8 cellular contexts compared by ENCODE assay signal in the genomic region with DNA sequence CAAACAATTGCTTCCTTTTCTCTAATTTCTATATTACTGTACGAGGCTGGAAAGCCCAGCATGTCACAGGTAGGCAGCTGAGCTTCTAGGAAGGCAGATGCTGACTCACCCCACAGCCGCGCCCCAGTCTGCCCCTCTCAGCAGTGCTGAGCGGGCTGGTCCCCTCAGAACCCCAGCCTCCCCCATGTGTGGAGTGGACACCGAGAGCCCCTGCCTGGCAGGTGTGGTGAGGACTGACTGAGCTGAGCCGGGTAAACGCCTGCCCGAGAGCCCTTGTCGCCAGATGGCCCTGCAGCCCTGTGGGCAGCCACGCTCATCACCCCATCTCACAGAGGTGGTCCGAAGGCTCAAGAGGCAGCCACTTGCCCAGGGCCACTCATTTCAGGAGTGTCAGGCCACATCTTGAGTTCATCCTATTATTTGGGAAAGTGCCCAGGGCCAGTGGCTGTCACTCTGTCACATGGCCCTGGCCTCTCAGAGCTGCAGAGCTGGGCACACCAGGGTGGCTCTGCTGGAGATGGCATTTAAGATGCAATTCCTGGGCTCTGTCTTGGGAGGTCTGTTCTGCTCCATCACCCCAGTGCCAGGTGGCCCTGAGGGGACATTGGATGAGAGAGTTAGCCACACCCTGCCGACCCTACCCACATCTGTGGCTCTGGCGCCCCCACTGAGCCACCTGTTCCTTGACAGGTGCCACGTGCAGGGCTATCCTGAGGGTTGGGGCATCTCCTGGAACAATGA. TPM values are rescaled to one million over a fixed set of nuclear protein-coding genes. Genes with fewer than 3 reads are reported as not detected.
A peak's percentile ranks its signal among the peaks of the same experiment; 100 is the strongest.
DNase-seq lines count a peak whose midpoint lies in the region; ATAC-seq and TF ChIP-seq lines count a peak whose summit lies in the region.

No MANE protein-coding gene starts in this region.

- ATAC-seq in RWPE2 (ENCODE audit: low read depth) (no peak), HG02571 (IDR thresholded peaks at IDR 0.05; ENCODE audit: unreplicated experiment) (no peak)

- H3K27me3 Mint-ChIP-seq in nephron progenitor cell (ENCODE audit: low read depth, poor library complexity): peaks cover 4% of the 10 kb centered on the region

- H3K9me2 ChIP-seq in DOHH2 (replicated peaks; ENCODE audit: control insufficient read depth, low read length): no peaks in the 10 kb centered on the region

- TF ChIP-seq CTCF in DOHH2 (IDR thresholded peaks at IDR 0.05; ENCODE audit: low read depth, low read length, poor library complexity, severe bottlenecking) (no peak), RWPE2 (IDR thresholded peaks at IDR 0.05; ENCODE audit: poor library complexity, severe bottlenecking) (no peak), ascending aorta (IDR thresholded peaks at IDR 0.05) (no peak), nephron progenitor cell (IDR thresholded peaks at IDR 0.05) (no peak)

- H3K9me3 ChIP-seq in DOHH2 (ENCODE audit: control insufficient read depth, insufficient read depth, low read length): no peaks in the 10 kb centered on the region
- H3K9me3 ChIP-seq in RWPE2 (ENCODE audit: severe bottlenecking): peaks cover 5% of the 10 kb centered on the region
- peaks cover 0 to 10% of the 10 kb centered on the region in 2 donors for H3K9me3 ChIP-seq in ascending aorta
- no peaks in the 10 kb centered on the region for H3K9me3 ChIP-seq in MG63

- peaks cover 12% of the 10 kb centered on the region for H3K9me3 Mint-ChIP-seq in nephron progenitor cell

- H3K4me1 Mint-ChIP-seq in nephron progenitor cell: peaks cover 9% of the 10 kb centered on the region

- H3K27ac ChIP-seq in DOHH2 (ENCODE audit: low read depth, low read length) (no peak overlapping the region), RWPE2 (ENCODE audit: poor library complexity, severe bottlenecking) (no peak overlapping the region), ascending aorta (no peak overlapping the region)

- peak overlapping the region; percentile 20 for H3K4me2 ChIP-seq in DOHH2 (ENCODE audit: low read length)

- peak; percentile 48 for DNase-seq in RWPE2 (ENCODE audit: low spot score)
- DNase-seq in ascending aorta (ENCODE audit: low spot score in 2 of 2): peak; percentile 7 to 63
- DNase-seq in posterior vena cava (ENCODE audit: low spot score): peak; percentile 76
- DNase-seq in MG63: no peak
- DNase-seq in nephron progenitor cell: no peak
- DNase-seq in SIG-M5 (lab: John Stamatoyannopoulos, UW): no peak

- H3K4me1 ChIP-seq in DOHH2 (ENCODE audit: control insufficient read depth, low read length) (peaks cover 52% of the 10 kb centered on the region), RWPE2 (ENCODE audit: insufficient read depth, poor library complexity, severe bottlenecking) (peaks cover 10% of the 10 kb centered on the region), ascending aorta (peaks cover 0 to 8% of the 10 kb centered on the region in 2 donors)

- H3K27me3 ChIP-seq in DOHH2 (ENCODE audit: control insufficient read depth, low read length): no peaks in the 10 kb centered on the region
- H3K27me3 ChIP-seq in RWPE2 (ENCODE audit: insufficient read depth, poor library complexity, severe bottlenecking): no peaks in the 10 kb centered on the region
- no peaks in the 10 kb centered on the region for H3K27me3 ChIP-seq in ascending aorta
- no peaks in the 10 kb centered on the region for H3K27me3 ChIP-seq in MG63

- peaks cover 13% of the 10 kb centered on the region for H3K36me3 Mint-ChIP-seq in nephron progenitor cell (ENCODE audit: low read depth)

- H3K4me3 Mint-ChIP-seq in nephron progenitor cell: no peak overlapping the region

- intact Hi-C loops in ascending aorta (cut with DNase I): no loop called here
- intact Hi-C loops in posterior vena cava (cut with DNase I): no loop called here

- H3K79me2 ChIP-seq in DOHH2 (ENCODE audit: control insufficient read depth, low read length): no peaks in the 10 kb centered on the region

- no peak overlapping the region for H3K4me3 ChIP-seq in DOHH2 (ENCODE audit: low read length)
- no peak overlapping the region for H3K4me3 ChIP-seq in RWPE2 (ENCODE audit: severe bottlenecking)
- H3K4me3 ChIP-seq in ascending aorta: no peak overlapping the region
- no peak overlapping the region for H3K4me3 ChIP-seq in MG63

- H3K27ac Mint-ChIP-seq in nephron progenitor cell: no peak overlapping the region

- no peaks in the 10 kb centered on the region; the same call in 1 of the 2 replicates for H3K36me3 ChIP-seq in DOHH2 (ENCODE audit: control insufficient read depth, low read length)
- H3K36me3 ChIP-seq in RWPE2 (ENCODE audit: low read depth): peaks cover 35% of the 10 kb centered on the region
- peaks cover 42 to 64% of the 10 kb centered on the region in 2 donors for H3K36me3 ChIP-seq in ascending aorta
- H3K36me3 ChIP-seq in MG63: peaks cover 19% of the 10 kb centered on the region

- H4K20me1 ChIP-seq in DOHH2 (ENCODE audit: control insufficient read depth, insufficient read depth, low read depth, low read length): no peaks in the 10 kb centered on the region

- H3F3A ChIP-seq in DOHH2 (ENCODE audit: control insufficient read depth, insufficient read depth): no peaks in the 10 kb centered on the region

RNA-seq across cellular contexts. Expression of gene CARD19, which starts 12.5 kb away (rescaled TPM):
- total RNA-seq in ascending aorta: 212 TPM
- total RNA-seq in posterior vena cava: 10 to 100 TPM; 40.8 to 43.0 TPM
- total RNA-seq in MG63 (2014; rRNA removed; shearing (Covaris generic); ENCODE audit: low replicate concordance): 77.4 and 103 TPM in 2 replicates

RNA-seq across cellular contexts. Expression of gene NINJ1, which starts 25.6 kb away (rescaled TPM):
- total RNA-seq in ascending aorta (156 TPM), posterior vena cava (10 to 100 TPM; 30.6 to 39.5 TPM)
- 22.5 and 71.0 TPM in 2 replicates for total RNA-seq in MG63 (2014; rRNA removed; shearing (Covaris generic); ENCODE audit: low replicate concordance)

RNA-seq across cellular contexts. Expression of gene SUSD3, which starts 50.0 kb away (rescaled TPM):
- total RNA-seq in ascending aorta (not detected), posterior vena cava (1 to 10 TPM; 1.4 to 5.2 TPM)
- 0.40 TPM in 1 of 2 replicates, not detected in the other for total RNA-seq in MG63 (2014; rRNA removed; shearing (Covaris generic); ENCODE audit: low replicate concordance)

Comparison
In these comparisons a context has a peak if more than half of its experiments do, and no peak if none do; other contexts are left out.
1. DNase-seq: peak in RWPE2 (single experiment), ascending aorta (2 of 2) and posterior vena cava (single experiment); none in MG63 (single experiment), nephron progenitor cell (single experiment) and SIG-M5 (single experiment).